Comparison of ENCODE assay signal across 8 cellular contexts in genomic region chr14:60722836-60723217, GRCh38. TPM values are rescaled to one million over a fixed set of nuclear protein-coding genes. Genes with fewer than 3 reads are reported as not detected.
A peak's percentile ranks its signal among the peaks of the same experiment; 100 is the strongest.
DNase-seq lines count a peak whose midpoint lies in the region; ATAC-seq and TF ChIP-seq lines count a peak whose summit lies in the region.

No MANE protein-coding gene starts in this region.

- H3K27me3 ChIP-seq in HUES48 (ENCODE audit: control insufficient read depth, insufficient read depth, low read length) (no peaks in the 10 kb centered on the region), iPS-15b (ENCODE audit: control insufficient read depth, insufficient read depth, low read length) (no peaks in the 10 kb centered on the region)

- peak overlapping the region; percentile 97 for H3K27ac ChIP-seq in C4-2B
- H3K27ac ChIP-seq in HUES48 (ENCODE audit: low read depth, low read length), result peak overlapping the region; percentile 89

- H3K9me3 ChIP-seq in HUES48 (ENCODE audit: control insufficient read depth, insufficient read depth, low read length) (no peaks in the 10 kb centered on the region), iPS-15b (ENCODE audit: control insufficient read depth, insufficient read depth, low read length) (no peaks in the 10 kb centered on the region)

- H3K27ac Mint-ChIP-seq in activated naive CD8-positive, alpha-beta T cell treated with anti-CD3 and anti-CD28 coated beads, Interleukin-2, amount 10 ng/mL, durations not matched to agents 7 days and 5 days, result no peak overlapping the region
- H3K27ac Mint-ChIP-seq in stimulated activated effector memory CD8-positive, alpha-beta T cell treated with anti-CD3 and anti-CD28 coated beads, Interleukin-12 subunit alpha, Interleukin-12 subunit beta, amount 100 ng/mL, for 72 hours, result no peak overlapping the region

- no peak for TF ChIP-seq CTCF in C4-2B (conservative IDR thresholded peaks at IDR 0.05)

- peak overlapping the region; percentile 92 for H3K4me3 Mint-ChIP-seq in activated naive CD8-positive, alpha-beta T cell treated with anti-CD3 and anti-CD28 coated beads, Interleukin-2, amount 10 ng/mL, durations not matched to agents 7 days and 5 days
- H3K4me3 Mint-ChIP-seq in stimulated activated effector memory CD8-positive, alpha-beta T cell treated with anti-CD3 and anti-CD28 coated beads, Interleukin-12 subunit alpha, Interleukin-12 subunit beta, amount 100 ng/mL, for 72 hours, result peak overlapping the region; percentile 81

- POLR2A ChIA-PET in activated naive CD8-positive, alpha-beta T cell treated with anti-CD3 and anti-CD28 coated beads, Interleukin-2, amount 10 ng/mL, durations not matched to agents 7 days and 5 days (lab: Charles Lee), result interaction anchor here (1.0 to 1.3 kb wide), 2 partner anchors 11 to 30 kb away, joined by 3 read pairs; partner anchors contain the start of gene MNAT1

- ATAC-seq in activated naive CD8-positive, alpha-beta T cell treated with anti-CD3 and anti-CD28 coated beads, Interleukin-2, amount 10 ng/mL, durations not matched to agents 7 days and 5 days (ENCODE audit: low read depth), result no peak
- no peak for ATAC-seq in stimulated activated effector memory CD8-positive, alpha-beta T cell treated with anti-CD3 and anti-CD28 coated beads, Interleukin-12 subunit alpha, Interleukin-12 subunit beta, amount 100 ng/mL, for 72 hours
- no peak for ATAC-seq in HG03025 (IDR thresholded peaks at IDR 0.05; ENCODE audit: low FRiP score, unreplicated experiment)
- no peak for ATAC-seq in HG02840 (IDR thresholded peaks at IDR 0.05; ENCODE audit: low FRiP score, unreplicated experiment)

- H3K4me1 ChIP-seq in HUES48 (ENCODE audit: control insufficient read depth, insufficient read depth, low read length) (peaks cover 20% of the 10 kb centered on the region), iPS-15b (ENCODE audit: control insufficient read depth, insufficient read depth, low read length) (peaks cover 10% of the 10 kb centered on the region)

- H3K4me3 ChIP-seq in HUES48 (ENCODE audit: low read depth, low read length), result peak overlapping the region; percentile 81
- H3K4me3 ChIP-seq in iPS-15b (ENCODE audit: low read depth, low read length), result peak overlapping the region; percentile 94

- H3K36me3 Mint-ChIP-seq in activated naive CD8-positive, alpha-beta T cell treated with anti-CD3 and anti-CD28 coated beads, Interleukin-2, amount 10 ng/mL, durations not matched to agents 7 days and 5 days, result no peaks in the 10 kb centered on the region
- no peaks in the 10 kb centered on the region for H3K36me3 Mint-ChIP-seq in stimulated activated effector memory CD8-positive, alpha-beta T cell treated with anti-CD3 and anti-CD28 coated beads, Interleukin-12 subunit alpha, Interleukin-12 subunit beta, amount 100 ng/mL, for 72 hours

- peak overlapping the region; percentile 86 for H3K9ac ChIP-seq in HUES48 (ENCODE audit: low read depth, low read length)
- H3K9ac ChIP-seq in iPS-15b (ENCODE audit: low read depth, low read length), result peak overlapping the region; percentile 92

- peaks cover 80% of the 10 kb centered on the region for H3K27me3 Mint-ChIP-seq in activated naive CD8-positive, alpha-beta T cell treated with anti-CD3 and anti-CD28 coated beads, Interleukin-2, amount 10 ng/mL, durations not matched to agents 7 days and 5 days

- H3K4me1 Mint-ChIP-seq in activated naive CD8-positive, alpha-beta T cell treated with anti-CD3 and anti-CD28 coated beads, Interleukin-2, amount 10 ng/mL, durations not matched to agents 7 days and 5 days, result peaks cover 18% of the 10 kb centered on the region
- H3K4me1 Mint-ChIP-seq in stimulated activated effector memory CD8-positive, alpha-beta T cell treated with anti-CD3 and anti-CD28 coated beads, Interleukin-12 subunit alpha, Interleukin-12 subunit beta, amount 100 ng/mL, for 72 hours, result peaks cover 21% of the 10 kb centered on the region

- DNase-seq in activated naive CD8-positive, alpha-beta T cell treated with anti-CD3 and anti-CD28 coated beads, Interleukin-2, amount 10 ng/mL, durations not matched to agents 7 days and 5 days, result no peak
- no peak for DNase-seq in stimulated activated effector memory CD8-positive, alpha-beta T cell treated with anti-CD3 and anti-CD28 coated beads, Interleukin-12 subunit alpha, Interleukin-12 subunit beta, amount 100 ng/mL, for 72 hours (ENCODE audit: low spot score in 2 of 2)
- DNase-seq in NOMO-1 (lab: John Stamatoyannopoulos, UW; ENCODE audit: unreplicated experiment in 2 of 2), result no peak

- peaks cover 26% of the 10 kb centered on the region for H3K36me3 ChIP-seq in HUES48 (ENCODE audit: control insufficient read depth, insufficient read depth, low read length)
- peaks cover 10% of the 10 kb centered on the region for H3K36me3 ChIP-seq in iPS-15b (ENCODE audit: control insufficient read depth, insufficient read depth, low read length)

- peaks cover 4% of the 10 kb centered on the region for H3K9me3 Mint-ChIP-seq in activated naive CD8-positive, alpha-beta T cell treated with anti-CD3 and anti-CD28 coated beads, Interleukin-2, amount 10 ng/mL, durations not matched to agents 7 days and 5 days
- H3K9me3 Mint-ChIP-seq in stimulated activated effector memory CD8-positive, alpha-beta T cell treated with anti-CD3 and anti-CD28 coated beads, Interleukin-12 subunit alpha, Interleukin-12 subunit beta, amount 100 ng/mL, for 72 hours, result no peaks in the 10 kb centered on the region

RNA-seq across cellular contexts. Expression of gene SIX4, which starts 1.3 kb away (rescaled TPM):
- under 1 TPM in 1 of 2 experiments, not detected in 1; 0.17 TPM for total RNA-seq in activated naive CD8-positive, alpha-beta T cell treated with anti-CD3 and anti-CD28 coated beads, Interleukin-2, amount 10 ng/mL, durations not matched to agents 7 days and 5 days

RNA-seq across cellular contexts. Expression of gene MNAT1, which starts 11.7 kb away (rescaled TPM):
- total RNA-seq in activated naive CD8-positive, alpha-beta T cell treated with anti-CD3 and anti-CD28 coated beads, Interleukin-2, amount 10 ng/mL, durations not matched to agents 7 days and 5 days, result 10 to 100 TPM; 33.5 to 33.9 TPM
